In the genomic region with DNA sequence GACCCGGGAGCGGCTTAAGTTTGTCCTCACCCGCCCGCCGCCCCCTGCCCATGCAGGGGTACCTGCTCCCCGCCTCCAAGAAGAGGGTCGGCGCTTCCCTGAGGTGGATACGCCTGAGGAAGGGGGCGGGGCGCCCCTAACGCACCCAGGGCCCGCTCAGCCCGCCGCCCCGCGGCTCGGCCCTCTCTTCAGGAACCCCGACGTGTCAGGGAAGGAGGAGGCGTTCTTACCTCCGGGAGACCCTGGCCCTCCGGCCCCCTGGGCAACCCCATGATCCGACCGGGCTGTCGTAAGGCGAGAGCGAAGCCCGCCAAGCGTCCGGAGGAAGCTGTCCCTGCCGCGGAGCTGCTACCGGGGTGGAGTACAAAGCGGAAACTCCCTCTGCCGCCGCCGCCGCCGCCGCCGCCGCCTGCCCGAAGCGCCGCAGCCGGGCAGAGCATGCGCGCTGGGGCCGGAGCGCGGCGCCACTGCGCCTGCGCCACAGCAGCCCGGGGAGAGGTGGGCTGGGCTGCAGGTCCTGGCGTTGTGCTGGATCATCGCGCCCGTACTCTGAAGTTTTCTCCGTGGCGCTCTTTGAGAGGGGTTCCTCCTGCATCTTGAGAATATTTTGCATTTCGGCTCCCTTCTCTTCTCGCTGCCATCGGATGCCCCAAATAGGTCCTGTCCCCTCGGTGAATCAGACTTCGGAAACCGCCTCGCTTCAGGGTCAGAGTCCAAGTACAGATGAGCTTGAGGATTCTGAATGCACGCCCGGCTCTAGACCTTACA, we compare ENCODE assay signal across 8 cellular contexts. TPM values are rescaled to one million over a fixed set of nuclear protein-coding genes. Genes with fewer than 3 reads are reported as not detected.
DNase-seq lines count a peak whose midpoint lies in the region; ATAC-seq and TF ChIP-seq lines count a peak whose summit lies in the region.

A gene with protein sequence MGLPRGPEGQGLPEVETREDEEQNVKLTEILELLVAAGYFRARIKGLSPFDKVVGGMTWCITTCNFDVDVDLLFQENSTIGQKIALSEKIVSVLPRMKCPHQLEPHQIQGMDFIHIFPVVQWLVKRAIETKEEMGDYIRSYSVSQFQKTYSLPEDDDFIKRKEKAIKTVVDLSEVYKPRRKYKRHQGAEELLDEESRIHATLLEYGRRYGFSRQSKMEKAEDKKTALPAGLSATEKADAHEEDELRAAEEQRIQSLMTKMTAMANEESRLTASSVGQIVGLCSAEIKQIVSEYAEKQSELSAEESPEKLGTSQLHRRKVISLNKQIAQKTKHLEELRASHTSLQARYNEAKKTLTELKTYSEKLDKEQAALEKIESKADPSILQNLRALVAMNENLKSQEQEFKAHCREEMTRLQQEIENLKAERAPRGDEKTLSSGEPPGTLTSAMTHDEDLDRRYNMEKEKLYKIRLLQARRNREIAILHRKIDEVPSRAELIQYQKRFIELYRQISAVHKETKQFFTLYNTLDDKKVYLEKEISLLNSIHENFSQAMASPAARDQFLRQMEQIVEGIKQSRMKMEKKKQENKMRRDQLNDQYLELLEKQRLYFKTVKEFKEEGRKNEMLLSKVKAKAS (minus strand): TSS at position 347 of the 768 bp plus-strand sequence. CDS start 75 bp downstream, at position 272.

- intact Hi-C loops in testis (cut with DNase I; ENCODE audit: low total_unique reads): no loop called here

- DNase-seq in HFFc6 (peak; percentile 63), NAMALWA (ENCODE audit: low spot score) (peak; percentile 90), glomerular visceral epithelial cell (ENCODE audit: extremely low spot score) (peak; percentile 92), osteoblast (ENCODE audit: insufficient read length, low spot score, missing footprints) (peak; percentile 99), testis (peak; percentile 79)
- peak; percentile 90 to 93 for DNase-seq in activated naive CD4-positive, alpha-beta T cell treated with anti-CD3 and anti-CD28 coated beads, Interleukin-2, amount 50 U/mL, for 72 hours (ENCODE audit: low spot score in 2 of 2)

- peaks cover 3% of the 10 kb centered on the region for H3K36me3 ChIP-seq in osteoblast (ENCODE audit: insufficient read depth, low read length)
- H3K36me3 ChIP-seq in testis (ENCODE audit: low read depth, missing control alignments): no peaks in the 10 kb centered on the region

- H3K36me3 Mint-ChIP-seq in HFFc6 (ENCODE audit: low read depth): no peaks in the 10 kb centered on the region
- peaks cover 0 to 11% of the 10 kb centered on the region in 2 donors for H3K36me3 Mint-ChIP-seq in activated naive CD4-positive, alpha-beta T cell treated with anti-CD3 and anti-CD28 coated beads, Interleukin-2, amount 50 U/mL, for 72 hours

- H3K27me3 Mint-ChIP-seq in HFFc6 (ENCODE audit: insufficient read depth): peaks cover 8% of the 10 kb centered on the region

- H3K27me3 ChIP-seq in osteoblast (ENCODE audit: insufficient read depth, low read length) (no peaks in the 10 kb centered on the region), testis (no peaks in the 10 kb centered on the region)

- H3K4me2 ChIP-seq in osteoblast (ENCODE audit: insufficient read depth, low read length): peak within 1 kb of the TSS; percentile 93

- no peak for TF ChIP-seq POLR2A in testis (IDR thresholded peaks at IDR 0.05)

- ATAC-seq in SK-N-SH treated with all-trans-retinoic acid at 6 μM for 48 hours: peak; percentile 89
- ATAC-seq in activated naive CD4-positive, alpha-beta T cell treated with anti-CD3 and anti-CD28 coated beads, Interleukin-2, amount 50 U/mL, for 72 hours: peak; percentile 88 to 90

- H3K9me3 Mint-ChIP-seq in HFFc6: no peaks in the 10 kb centered on the region; the same call in 1 of the 2 replicates
- peaks cover 0 to 4% of the 10 kb centered on the region in 2 donors for H3K9me3 Mint-ChIP-seq in activated naive CD4-positive, alpha-beta T cell treated with anti-CD3 and anti-CD28 coated beads, Interleukin-2, amount 50 U/mL, for 72 hours

- H3K4me3 Mint-ChIP-seq in HFFc6: peak within 1 kb of the TSS; percentile 95

- H3K4me1 Mint-ChIP-seq in HFFc6 (ENCODE audit: low read depth): peaks cover 39% of the 10 kb centered on the region

- peak within 1 kb of the TSS; percentile 86 for H3K4me3 ChIP-seq in GM08714 (ENCODE audit: low read length)
- H3K4me3 ChIP-seq in osteoblast (ENCODE audit: insufficient read depth, low read length): peak within 1 kb of the TSS; percentile 97
- H3K4me3 ChIP-seq in testis: peak within 1 kb of the TSS; percentile 90 to 99

- peak within 1 kb of the TSS; percentile 53 for H3K27ac Mint-ChIP-seq in HFFc6
- peak within 1 kb of the TSS; percentile 82 to 91 for H3K27ac Mint-ChIP-seq in activated naive CD4-positive, alpha-beta T cell treated with anti-CD3 and anti-CD28 coated beads, Interleukin-2, amount 50 U/mL, for 72 hours

- peaks cover 25% of the 10 kb centered on the region for H4K20me1 ChIP-seq in osteoblast (ENCODE audit: insufficient read depth, low read length)

- peak within 1 kb of the TSS; percentile 97 for H2AFZ ChIP-seq in osteoblast (ENCODE audit: low read length)

- 0% methylated on average over 9 to 53 of the region's 71 CpGs for WGBS in testis, 2 donors

- TF ChIP-seq CTCF in HFFc6 (IDR thresholded peaks at IDR 0.05) (no peak), osteoblast (IDR thresholded peaks at IDR 0.05; ENCODE audit: extremely low read depth, low read depth, low read length) (no peak), testis (IDR thresholded peaks at IDR 0.05) (peak in 2 of 3 experiments; percentile 1 to 6)

- H3K79me2 ChIP-seq in osteoblast (ENCODE audit: insufficient read depth, low read length): peaks cover 50% of the 10 kb centered on the region

- no peaks in the 10 kb centered on the region for H3K9me3 ChIP-seq in osteoblast (ENCODE audit: low read depth, low read length)
- H3K9me3 ChIP-seq in testis: no peaks in the 10 kb centered on the region

- H3K4me1 ChIP-seq in osteoblast (ENCODE audit: insufficient read depth, low read length) (peaks cover 18% of the 10 kb centered on the region), testis (peaks cover 14% of the 10 kb centered on the region)

- H3K27ac ChIP-seq in osteoblast (ENCODE audit: low read depth, low read length): peak within 1 kb of the TSS; percentile 71
- peak within 1 kb of the TSS; percentile 82 to 90 for H3K27ac ChIP-seq in testis

TF ChIP-seq in SK-N-SH treated with all-trans-retinoic acid at 6 μM for 48 hours, 23 proteins besides CTCF, POLR2A, EP300 and RAD21:
- TF ChIP-seq ZNF70 (CRISPR knock-in tag; IDR thresholded peaks at IDR 0.05): no peak

RNA-seq across cellular contexts. Expression of the gene that starts here (rescaled TPM):
- total RNA-seq in HFFc6 (2021; fragmentation: NEBNext Ultra II Directional; extraction: Animal tissue kit (Norgen Biotek cat#: 25700)): 10 to 100 TPM; 13.4 to 17.2 (median 14.4) TPM
- 10 to 100 TPM; 27.5 to 42.5 TPM for total RNA-seq in activated naive CD4-positive, alpha-beta T cell treated with anti-CD3 and anti-CD28 coated beads, Interleukin-2, amount 50 U/mL, for 72 hours
- total RNA-seq in osteoblast (40.5 and 47.7 TPM in 2 replicates), testis (10 to 100 TPM; 61.6 to 82.3 TPM)
- 44.4 TPM for polyA plus RNA-seq in testis (ENCODE audit: insufficient read depth, low read depth, low replicate concordance)

Comparison
In these comparisons a context has a peak if more than half of its experiments do, and no peak if none do; other contexts are left out.
1. Peak in every context shown above with its lines: DNase-seq, ATAC-seq, H3K4me3 ChIP-seq and H3K27ac ChIP-seq.
2. CTCF ChIP-seq: peak in testis (2 of 3); none in HFFc6 (single experiment) and osteoblast (single experiment).